ENCODE assay signal across 13 cellular contexts in the genomic region with DNA sequence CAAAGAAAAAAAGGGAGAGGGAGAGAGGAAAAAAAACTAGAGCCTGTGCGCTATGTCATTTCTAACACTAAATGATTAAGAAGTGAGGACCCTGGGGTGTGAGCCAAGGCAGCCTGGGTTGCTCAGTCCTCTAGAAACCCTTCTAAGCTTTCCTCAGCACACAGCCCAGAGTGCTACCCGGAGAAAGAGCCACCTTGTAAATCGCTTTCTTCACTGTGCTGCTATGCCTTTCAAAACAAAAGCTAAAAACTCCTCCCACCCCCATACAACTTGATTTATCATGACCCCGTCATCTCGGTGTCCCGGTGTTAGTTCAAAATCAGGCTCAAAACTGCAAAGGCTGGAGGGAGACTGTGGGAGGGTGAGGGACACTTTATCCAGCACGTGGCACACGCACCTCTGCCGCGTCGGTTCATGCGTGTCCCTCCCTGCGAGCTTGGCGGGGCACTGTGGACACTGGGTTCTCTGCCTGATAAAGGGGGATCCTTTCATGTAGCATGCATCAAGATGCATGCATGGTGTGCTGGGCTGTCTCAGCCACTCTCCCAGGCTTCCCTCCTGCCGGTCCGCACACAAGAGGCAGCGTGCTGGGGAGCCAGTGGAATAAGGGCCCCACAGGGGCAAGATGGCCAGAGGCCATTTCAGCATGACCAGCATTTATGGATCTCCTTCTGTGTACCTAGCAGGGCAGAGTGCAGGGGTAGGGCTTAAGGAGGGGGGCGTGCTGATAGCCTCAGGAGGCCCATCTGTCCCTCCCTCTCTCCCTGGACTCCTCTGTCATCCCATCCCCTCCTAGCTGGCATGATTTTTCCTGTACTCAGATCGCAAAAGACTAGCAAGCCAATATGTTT.
DNase-seq lines count a peak whose midpoint lies in the region; ATAC-seq, FAIRE-seq and TF ChIP-seq lines count a peak whose summit lies in the region.
"Had no signal": no experiment of that assay in that cellular context is flagged by ENCODE, and none has a peak within 500 bp of the region (broad histone marks: within the 10 kb centered on the region; RNA-seq: fewer than 3 reads in every experiment).

No MANE protein-coding gene starts in this region.

- 74 to 84% (median 81%) methylated on average over 19 of the region's 19 CpGs for WGBS in spleen, 5 donors

- peak; percentile 56 for FAIRE-seq in GM12892 (lab: Jason Lieb, UNC)

- intact Hi-C loops in spleen (cut with DNase I; ENCODE audit: low total_unique reads): loop anchor here (10.0 kb wide), 1 partner anchor 144 kb away; no protein-coding TSS in a partner anchor

- H3K27ac ChIP-seq in spleen: peak overlapping the region in 6 of 8 donors; percentile 40 to 83 (median 74)

- ATAC-seq in left lobe of liver: peak; percentile 27
- ATAC-seq in GM19463 (IDR thresholded peaks at IDR 0.05; ENCODE audit: unreplicated experiment): no peak
- ATAC-seq: natural killer cell treated with Interleukin-12 subunit alpha and Interleukin-12 subunit beta and Interleukin-15 and Interleukin-18, amount 100 ng/mL, for 72 hours had no signal

- H3K4me1 ChIP-seq in spleen: peaks cover 37 to 89% (median 66%) of the 10 kb centered on the region in 6 donors

- H3K9me3 ChIP-seq in spleen: no peaks in the 10 kb centered on the region

- H3K4me3 ChIP-seq in cardiac fibroblast (replicated peaks in 1 of 2; ENCODE audit: low read depth in 2 of 2, low read length in 2 of 2) (no peak overlapping the region), spleen (no peak overlapping the region)

- TF ChIP-seq CTCF in cardiac fibroblast (IDR thresholded peaks at IDR 0.05; ENCODE audit: low read depth, low read length) (no peak), spleen (IDR thresholded peaks at IDR 0.05 in 8 of 11, conservative IDR thresholded peaks at IDR 0.05 in 3 of 11) (no peak)

- no peaks in the 10 kb centered on the region for H3K36me3 ChIP-seq in spleen

- DNase-seq in GM12892 (ENCODE audit: insufficient read length) (no peak), cardiac fibroblast (ENCODE audit: low read depth in 2 of 2) (peak; percentile 19 to 50), left lobe of liver (ENCODE audit: low spot score) (peak; percentile 76), spleen (no peak), LoVo (ENCODE audit: low spot score) (no peak), amygdala (lab: John Stamatoyannopoulos, UW) (no peak), NCI-H2107 treated with DMSO at 0.1 percent for 48 hours (lab: John Stamatoyannopoulos, UW; ENCODE audit: unreplicated experiment) (no peak)
- DNase-seq: activated gamma-delta T cell, COR-L47, foreskin melanocyte, NCI-H510A had no signal

- TF ChIP-seq POLR2A in GM12892 (IDR thresholded peaks at IDR 0.05; ENCODE audit: low read depth, low read length) (no peak), spleen (IDR thresholded peaks at IDR 0.05) (no peak)

- no peaks in the 10 kb centered on the region for H3K27me3 ChIP-seq in spleen (replicated peaks in 1 of 7)

Comparison
In these comparisons a context has a peak if more than half of its experiments do, and no peak if none do; other contexts are left out.
1. DNase-seq: peak in cardiac fibroblast (2 of 2) and left lobe of liver (single experiment); none in GM12892 (single experiment), spleen (single experiment), LoVo (single experiment), amygdala (0 of 56) and NCI-H2107 treated with DMSO at 0.1 percent for 48 hours (single experiment).